In genomic region chr1:246930830-246931548, GRCh38 we compare ENCODE assay signal across 1 cellular context.
TF ChIP-seq lines count a peak whose summit lies in the region.

No MANE protein-coding gene starts in this region.

TF ChIP-seq in HepG2, 621 proteins besides CTCF, POLR2A, EP300 and RAD21 (continued from another document and continues in another):
- TF ChIP-seq ZBTB4 (CRISPR knock-in tag; IDR thresholded peaks at IDR 0.05; ENCODE audit: borderline replicate concordance) = no peak
- no peak for TF ChIP-seq PCBP1 (IDR thresholded peaks at IDR 0.05; ENCODE audit: borderline replicate concordance, low read depth, low read length)
- no peak for TF ChIP-seq MYNN (CRISPR knock-in tag; IDR thresholded peaks at IDR 0.05; ENCODE audit: low read depth)
- no peak for TF ChIP-seq CREB1 (IDR thresholded peaks at IDR 0.05)
- TF ChIP-seq CREB1 (CRISPR knock-in tag; IDR thresholded peaks at IDR 0.05) = no peak
- no peak for TF ChIP-seq ETV5 (CRISPR knock-in tag; IDR thresholded peaks at IDR 0.05; ENCODE audit: borderline replicate concordance)
- TF ChIP-seq ZNF678 (CRISPR knock-in tag; IDR thresholded peaks at IDR 0.05) = no peak
- 0 out of 2 replicates have a peak, but pooled peaks have one; percentile 47 for TF ChIP-seq TEF (CRISPR knock-in tag; IDR thresholded peaks at IDR 0.05)
- 0 out of 2 replicates have a peak, but pooled peaks have one; percentile 9 for TF ChIP-seq ZNF510 (CRISPR knock-in tag; IDR thresholded peaks at IDR 0.05; ENCODE audit: low read depth)
- TF ChIP-seq FOXP4 (CRISPR knock-in tag; IDR thresholded peaks at IDR 0.05) = no peak
- no peak; the same call in 1 of the 2 replicates for TF ChIP-seq ZNF639 (CRISPR knock-in tag; conservative IDR thresholded peaks at IDR 0.05)
- no peak for TF ChIP-seq ZBTB40 (IDR thresholded peaks at IDR 0.05)
- no peak for TF ChIP-seq ZBTB40 (CRISPR knock-in tag; IDR thresholded peaks at IDR 0.05)
- TF ChIP-seq ZNF614 (CRISPR knock-in tag; IDR thresholded peaks at IDR 0.05; ENCODE audit: borderline replicate concordance) = no peak
- TF ChIP-seq CHCHD3 (CRISPR knock-in tag; IDR thresholded peaks at IDR 0.05) = no peak
- no peak for TF ChIP-seq SRSF1 (optimal IDR thresholded peaks at IDR 0.05; ENCODE audit: low read depth, low read length)
- no peak for TF ChIP-seq ZNF512B (CRISPR knock-in tag; IDR thresholded peaks at IDR 0.05; ENCODE audit: borderline replicate concordance)
- no peak for TF ChIP-seq TRIM24 (CRISPR knock-in tag; IDR thresholded peaks at IDR 0.05)
- TF ChIP-seq NFE2L2 (IDR thresholded peaks at IDR 0.05; ENCODE audit: low read length) = no peak
- TF ChIP-seq TFDP1 (CRISPR knock-in tag; IDR thresholded peaks at IDR 0.05; ENCODE audit: borderline replicate concordance) = 0 out of 2 replicates have a peak, but pooled peaks have one; percentile 28
- no peak for TF ChIP-seq SMAD9 (CRISPR knock-in tag; IDR thresholded peaks at IDR 0.05)
- TF ChIP-seq CBX1 (IDR thresholded peaks at IDR 0.05; ENCODE audit: low read depth) = no peak
- no peak for TF ChIP-seq NFATC3 (CRISPR knock-in tag; IDR thresholded peaks at IDR 0.05)
- TF ChIP-seq MAFG (CRISPR knock-in tag; IDR thresholded peaks at IDR 0.05) = no peak
- no peak for TF ChIP-seq HNRNPLL (IDR thresholded peaks at IDR 0.05; ENCODE audit: low read depth, low read length, poor library complexity, severe bottlenecking)
- no peak for TF ChIP-seq ARNT (IDR thresholded peaks at IDR 0.05)
- TF ChIP-seq ZBTB14 (CRISPR knock-in tag; IDR thresholded peaks at IDR 0.05) = no peak
- TF ChIP-seq ZC3H4 (CRISPR knock-in tag; IDR thresholded peaks at IDR 0.05; ENCODE audit: borderline replicate concordance) = no peak
- no peak for TF ChIP-seq DRAP1 (CRISPR knock-in tag; IDR thresholded peaks at IDR 0.05)
